ENCODE assay signal across 1 cellular context in genomic region chr17:2174471-2175293, GRCh38.
TF ChIP-seq lines count a peak whose summit lies in the region.

No MANE protein-coding gene starts in this region.

TF ChIP-seq in GM23338, 12 proteins besides CTCF, POLR2A, EP300 and RAD21 (continued from another document):
- TF ChIP-seq, protein P1, sequence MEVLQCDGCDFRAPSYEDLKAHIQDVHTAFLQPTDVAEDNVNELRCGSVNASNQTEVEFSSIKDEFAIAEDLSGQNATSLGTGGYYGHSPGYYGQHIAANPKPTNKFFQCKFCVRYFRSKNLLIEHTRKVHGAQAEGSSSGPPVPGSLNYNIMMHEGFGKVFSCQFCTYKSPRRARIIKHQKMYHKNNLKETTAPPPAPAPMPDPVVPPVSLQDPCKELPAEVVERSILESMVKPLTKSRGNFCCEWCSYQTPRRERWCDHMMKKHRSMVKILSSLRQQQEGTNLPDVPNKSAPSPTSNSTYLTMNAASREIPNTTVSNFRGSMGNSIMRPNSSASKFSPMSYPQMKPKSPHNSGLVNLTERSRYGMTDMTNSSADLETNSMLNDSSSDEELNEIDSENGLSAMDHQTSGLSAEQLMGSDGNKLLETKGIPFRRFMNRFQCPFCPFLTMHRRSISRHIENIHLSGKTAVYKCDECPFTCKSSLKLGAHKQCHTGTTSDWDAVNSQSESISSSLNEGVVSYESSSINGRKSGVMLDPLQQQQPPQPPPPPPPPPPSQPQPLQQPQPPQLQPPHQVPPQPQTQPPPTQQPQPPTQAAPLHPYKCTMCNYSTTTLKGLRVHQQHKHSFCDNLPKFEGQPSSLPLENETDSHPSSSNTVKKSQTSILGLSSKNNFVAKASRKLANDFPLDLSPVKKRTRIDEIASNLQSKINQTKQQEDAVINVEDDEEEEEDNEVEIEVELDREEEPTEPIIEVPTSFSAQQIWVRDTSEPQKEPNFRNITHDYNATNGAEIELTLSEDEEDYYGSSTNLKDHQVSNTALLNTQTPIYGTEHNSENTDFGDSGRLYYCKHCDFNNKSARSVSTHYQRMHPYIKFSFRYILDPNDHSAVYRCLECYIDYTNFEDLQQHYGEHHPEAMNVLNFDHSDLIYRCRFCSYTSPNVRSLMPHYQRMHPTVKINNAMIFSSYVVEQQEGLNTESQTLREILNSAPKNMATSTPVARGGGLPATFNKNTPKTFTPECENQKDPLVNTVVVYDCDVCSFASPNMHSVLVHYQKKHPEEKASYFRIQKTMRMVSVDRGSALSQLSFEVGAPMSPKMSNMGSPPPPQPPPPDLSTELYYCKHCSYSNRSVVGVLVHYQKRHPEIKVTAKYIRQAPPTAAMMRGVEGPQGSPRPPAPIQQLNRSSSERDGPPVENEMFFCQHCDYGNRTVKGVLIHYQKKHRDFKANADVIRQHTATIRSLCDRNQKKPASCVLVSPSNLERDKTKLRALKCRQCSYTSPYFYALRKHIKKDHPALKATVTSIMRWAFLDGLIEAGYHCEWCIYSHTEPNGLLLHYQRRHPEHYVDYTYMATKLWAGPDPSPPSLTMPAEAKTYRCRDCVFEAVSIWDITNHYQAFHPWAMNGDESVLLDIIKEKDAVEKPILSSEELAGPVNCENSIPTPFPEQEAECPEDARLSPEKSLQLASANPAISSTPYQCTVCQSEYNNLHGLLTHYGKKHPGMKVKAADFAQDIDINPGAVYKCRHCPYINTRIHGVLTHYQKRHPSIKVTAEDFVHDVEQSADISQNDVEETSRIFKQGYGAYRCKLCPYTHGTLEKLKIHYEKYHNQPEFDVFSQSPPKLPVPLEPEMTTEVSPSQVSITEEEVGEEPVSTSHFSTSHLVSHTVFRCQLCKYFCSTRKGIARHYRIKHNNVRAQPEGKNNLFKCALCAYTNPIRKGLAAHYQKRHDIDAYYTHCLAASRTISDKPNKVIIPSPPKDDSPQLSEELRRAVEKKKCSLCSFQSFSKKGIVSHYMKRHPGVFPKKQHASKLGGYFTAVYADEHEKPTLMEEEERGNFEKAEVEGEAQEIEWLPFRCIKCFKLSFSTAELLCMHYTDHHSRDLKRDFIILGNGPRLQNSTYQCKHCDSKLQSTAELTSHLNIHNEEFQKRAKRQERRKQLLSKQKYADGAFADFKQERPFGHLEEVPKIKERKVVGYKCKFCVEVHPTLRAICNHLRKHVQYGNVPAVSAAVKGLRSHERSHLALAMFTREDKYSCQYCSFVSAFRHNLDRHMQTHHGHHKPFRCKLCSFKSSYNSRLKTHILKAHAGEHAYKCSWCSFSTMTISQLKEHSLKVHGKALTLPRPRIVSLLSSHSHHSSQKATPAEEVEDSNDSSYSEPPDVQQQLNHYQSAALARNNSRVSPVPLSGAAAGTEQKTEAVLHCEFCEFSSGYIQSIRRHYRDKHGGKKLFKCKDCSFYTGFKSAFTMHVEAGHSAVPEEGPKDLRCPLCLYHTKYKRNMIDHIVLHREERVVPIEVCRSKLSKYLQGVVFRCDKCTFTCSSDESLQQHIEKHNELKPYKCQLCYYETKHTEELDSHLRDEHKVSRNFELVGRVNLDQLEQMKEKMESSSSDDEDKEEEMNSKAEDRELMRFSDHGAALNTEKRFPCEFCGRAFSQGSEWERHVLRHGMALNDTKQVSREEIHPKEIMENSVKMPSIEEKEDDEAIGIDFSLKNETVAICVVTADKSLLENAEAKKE (CRISPR knock-in tag; IDR thresholded peaks at IDR 0.05) = no peak
- TF ChIP-seq ZNF114 (CRISPR knock-in tag; IDR thresholded peaks at IDR 0.05) (no peak), NANOG (IDR thresholded peaks at IDR 0.05; ENCODE audit: borderline replicate concordance) (no peak), STAT1 (IDR thresholded peaks at IDR 0.05; ENCODE audit: unreplicated experiment) (no peak), JUNB (IDR thresholded peaks at IDR 0.05; ENCODE audit: unreplicated experiment) (no peak), CREB1 (CRISPR knock-in tag; IDR thresholded peaks at IDR 0.05; ENCODE audit: low read depth) (no peak)
